Comparison of ENCODE assay signal across 23 cellular contexts in the genomic region with DNA sequence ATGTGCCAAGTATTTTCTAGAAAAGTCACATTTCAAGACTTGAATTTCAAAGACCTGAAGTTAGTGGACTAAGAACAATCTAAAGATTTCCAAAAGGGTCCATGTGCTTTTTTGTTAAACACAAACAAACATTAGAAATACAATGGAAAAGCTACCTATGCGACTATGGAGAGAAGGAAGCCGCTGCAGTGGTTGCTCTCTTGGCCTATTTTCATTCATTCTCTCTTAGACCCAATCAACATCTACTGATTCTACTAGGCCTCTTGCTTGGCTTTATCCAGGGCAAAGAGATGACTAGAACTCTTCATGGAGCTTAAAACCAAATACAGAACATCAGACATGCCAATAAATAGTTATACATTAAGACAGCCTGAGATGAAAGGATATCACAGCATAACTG. TPM values are rescaled to one million over a fixed set of nuclear protein-coding genes. Genes with fewer than 3 reads are reported as not detected.
DNase-seq lines count a peak whose midpoint lies in the region; ATAC-seq, FAIRE-seq and TF ChIP-seq lines count a peak whose summit lies in the region.
"Had no signal": no experiment of that assay in that cellular context is flagged by ENCODE, and none has a peak within 500 bp of the region (broad histone marks: within the 10 kb centered on the region; RNA-seq: fewer than 3 reads in every experiment).

No MANE protein-coding gene starts in this region.

- peaks cover 57% of the 10 kb centered on the region for H3K4me1 Mint-ChIP-seq in dendritic cell treated with granulocyte-macrophage colony-stimulating factor and Interleukin-4, amounts not matched to agents 40 ng/mL and 50 ng/mL, for 4 days (ENCODE audit: low read depth)

- H3K27ac ChIP-seq in A549 (peak overlapping the region; percentile 29 to 95), HUES64 (ENCODE audit: low read depth, low read length) (peak overlapping the region; percentile 63; the same call in 1 of the 2 replicates), iPS-20b (ENCODE audit: low read length) (no peak overlapping the region), adrenal gland (no peak overlapping the region)

- H3K9me3 Mint-ChIP-seq in dendritic cell treated with granulocyte-macrophage colony-stimulating factor and Interleukin-4, amounts not matched to agents 40 ng/mL and 50 ng/mL, for 4 days = peaks cover 8% of the 10 kb centered on the region
- H3K9me3 Mint-ChIP-seq: CD4-positive, CD25-positive, alpha-beta regulatory T cell had no signal

- H3K4me2 ChIP-seq in A549 = no peak overlapping the region

- FAIRE-seq in A549 (lab: Jason Lieb, UNC) = no peak
- FAIRE-seq: HepG2 had no signal

- intact Hi-C loops in dendritic cell treated with granulocyte-macrophage colony-stimulating factor and Interleukin-4, amounts not matched to agents 40 ng/mL and 50 ng/mL, for 4 days (cut with micrococcal nuclease) = loop anchor here (10.0 kb wide), 1 partner anchor 1697 kb away; a partner anchor contains a TSS
- intact Hi-C loops in adrenal gland (cut with DNase I) = no loop called here

- H3K36me3 Mint-ChIP-seq in dendritic cell treated with granulocyte-macrophage colony-stimulating factor and Interleukin-4, amounts not matched to agents 40 ng/mL and 50 ng/mL, for 4 days (ENCODE audit: low read depth) = peaks cover 22% of the 10 kb centered on the region
- H3K36me3 Mint-ChIP-seq: CD4-positive, CD25-positive, alpha-beta regulatory T cell had no signal

- no peak for ATAC-seq in A549
- ATAC-seq: HepG2, SK-N-SH treated with all-trans-retinoic acid at 6 μM for 48 hours had no signal

- TF ChIP-seq POLR2A in A549 (IDR thresholded peaks at IDR 0.05; ENCODE audit: low read length) (no peak), adrenal gland (IDR thresholded peaks at IDR 0.05) (no peak)

- peak overlapping the region; percentile 72 for H3K27ac Mint-ChIP-seq in dendritic cell treated with granulocyte-macrophage colony-stimulating factor and Interleukin-4, amounts not matched to agents 40 ng/mL and 50 ng/mL, for 4 days
- H3K27ac Mint-ChIP-seq: B cell had no signal

- TF ChIP-seq CTCF in A549 (IDR thresholded peaks at IDR 0.05) = no peak
- TF ChIP-seq CTCF in adrenal gland (IDR thresholded peaks at IDR 0.05) = no peak

- TF ChIP-seq EP300 in A549 (IDR thresholded peaks at IDR 0.05) = no peak

- 91% methylated on average over 2 of the region's 2 CpGs for WGBS in A549 (ENCODE audit: missing lambda C conversion rate)
- 45% methylated on average over 2 of the region's 2 CpGs for WGBS in HUES64
- WGBS in adrenal gland, 4 donors = 89 to 92% (median 90%) methylated on average over 2 of the region's 2 CpGs

- H3K4me3 ChIP-seq in A549 = no peak overlapping the region
- no peak overlapping the region for H3K4me3 ChIP-seq in HUES64 (ENCODE audit: low read length)
- 0 out of 2 replicates have a peak overlapping the region, but pooled peaks have one; percentile 24 for H3K4me3 ChIP-seq in iPS-20b (ENCODE audit: low read length)
- H3K4me3 ChIP-seq in adrenal gland = no peak overlapping the region

- peaks cover 74% of the 10 kb centered on the region for H3K4me1 ChIP-seq in A549
- peaks cover 66% of the 10 kb centered on the region for H3K4me1 ChIP-seq in HUES64 (ENCODE audit: insufficient read depth, low read length)
- peaks cover 67% of the 10 kb centered on the region for H3K4me1 ChIP-seq in iPS-20b (ENCODE audit: insufficient read depth, low read length)
- peaks cover 37 to 50% of the 10 kb centered on the region in 2 donors for H3K4me1 ChIP-seq in adrenal gland (replicated peaks in 1 of 2)

- POLR2A ChIA-PET in A549 (lab: Yijun Ruan, JAX) = interaction anchor here (1.0 kb wide), 1 partner anchor 82 kb away, joined by 3 read pairs; no protein-coding TSS in a partner anchor

- no peaks in the 10 kb centered on the region for H3K27me3 Mint-ChIP-seq in dendritic cell treated with granulocyte-macrophage colony-stimulating factor and Interleukin-4, amounts not matched to agents 40 ng/mL and 50 ng/mL, for 4 days
- H3K27me3 Mint-ChIP-seq: B cell had no signal

- H3K36me3 ChIP-seq in HUES64 (ENCODE audit: insufficient read depth, low read length) (0 out of 2 replicates have a peak, but pooled peaks cover 3% of the 10 kb centered on the region), iPS-20b (ENCODE audit: insufficient read depth, low read depth, low read length) (peaks cover 35% of the 10 kb centered on the region), adrenal gland (replicated peaks in 1 of 2) (no peaks in the 10 kb centered on the region)

- DNase-seq in A549 (ENCODE audit: low read depth in 1 of 2, low spot score in 1 of 2) (no peak), KG1 (lab: John Stamatoyannopoulos, UW) (no peak), NCI-H2227 treated with DMSO at 0.1 percent for 48 hours (lab: John Stamatoyannopoulos, UW) (no peak), adrenal gland (no peak)
- no peak for DNase-seq in activated CD4-positive, CD25-positive, alpha-beta regulatory T cell treated with anti-CD3 and anti-CD28 coated beads, Interleukin-2, amount 50 U/mL, for 72 hours
- DNase-seq: 8988T; CD4-positive, CD25-positive, alpha-beta regulatory T cell; COR-L47; GDM1; NCI-H1417 treated with DMSO at 0.1 percent for 48 hours; NCI-H187 treated with DMSO at 0.1 percent for 48 hours; NCI-H2171; NCI-H446; NCI-H526 treated with DMSO at 0.1 percent for 48 hours; NK-92 treated with Interleukin-12 subunit alpha and Interleukin-12 subunit beta, amount 100 ng/mL, for 24 hours; RPMI8226; SIG-M5 had no signal

- H3K9me3 ChIP-seq in A549 (no peaks in the 10 kb centered on the region), HUES64 (ENCODE audit: insufficient read depth, low read depth, low read length) (no peaks in the 10 kb centered on the region), iPS-20b (ENCODE audit: insufficient read depth, low read depth, low read length) (no peaks in the 10 kb centered on the region), adrenal gland (replicated peaks in 1 of 3) (no peaks in the 10 kb centered on the region)

- no peak overlapping the region for H3K4me3 Mint-ChIP-seq in dendritic cell treated with granulocyte-macrophage colony-stimulating factor and Interleukin-4, amounts not matched to agents 40 ng/mL and 50 ng/mL, for 4 days
- H3K4me3 Mint-ChIP-seq: B cell; CD4-positive, CD25-positive, alpha-beta regulatory T cell had no signal

- H3K27me3 ChIP-seq in HUES64 (ENCODE audit: insufficient read depth, low read length) = no peaks in the 10 kb centered on the region
- no peaks in the 10 kb centered on the region for H3K27me3 ChIP-seq in iPS-20b (ENCODE audit: insufficient read depth, low read length)
- H3K27me3 ChIP-seq in adrenal gland = no peaks in the 10 kb centered on the region

- no peak overlapping the region for H3K9ac ChIP-seq in HUES64 (ENCODE audit: low read depth, low read length)
- H3K9ac ChIP-seq in iPS-20b (ENCODE audit: low read depth, low read length) = peak overlapping the region; percentile 12; the same call in 1 of the 2 replicates

- TF ChIP-seq RAD21 in A549 (conservative IDR thresholded peaks at IDR 0.05 in 1 of 2, IDR thresholded peaks at IDR 0.05 in 1 of 2) = no peak

- CTCF ChIA-PET in A549 (lab: Yijun Ruan, JAX) = interaction anchor here (1.0 to 5.4 kb wide), 3 partner anchors 9 to 91 kb away, joined by 3 to 54 read pairs (median 3); a partner anchor contains a TSS

TF ChIP-seq in A549, 52 proteins besides CTCF, POLR2A, EP300 and RAD21:
- TF ChIP-seq NR3C1 (IDR thresholded peaks at IDR 0.05) (no peak), MAZ (IDR thresholded peaks at IDR 0.05; ENCODE audit: borderline replicate concordance, low read depth, low read length) (no peak)
- TF ChIP-seq, protein P1, sequence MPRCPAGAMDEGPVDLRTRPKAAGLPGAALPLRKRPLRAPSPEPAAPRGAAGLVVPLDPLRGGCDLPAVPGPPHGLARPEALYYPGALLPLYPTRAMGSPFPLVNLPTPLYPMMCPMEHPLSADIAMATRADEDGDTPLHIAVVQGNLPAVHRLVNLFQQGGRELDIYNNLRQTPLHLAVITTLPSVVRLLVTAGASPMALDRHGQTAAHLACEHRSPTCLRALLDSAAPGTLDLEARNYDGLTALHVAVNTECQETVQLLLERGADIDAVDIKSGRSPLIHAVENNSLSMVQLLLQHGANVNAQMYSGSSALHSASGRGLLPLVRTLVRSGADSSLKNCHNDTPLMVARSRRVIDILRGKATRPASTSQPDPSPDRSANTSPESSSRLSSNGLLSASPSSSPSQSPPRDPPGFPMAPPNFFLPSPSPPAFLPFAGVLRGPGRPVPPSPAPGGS (IDR thresholded peaks at IDR 0.05) = no peak

RNA-seq across cellular contexts. Expression of a gene that starts 9.9 kb away (rescaled TPM):
- 42.0 and 48.0 TPM in 2 replicates for polyA plus RNA-seq in A549 (2011; rRNA removed)
- polyA plus RNA-seq in A549 (2012; cell fraction: cytosol; rRNA removed) = 6.0 and 6.7 TPM in 2 replicates
- 10.5 and 17.1 TPM in 2 replicates for polyA plus RNA-seq in A549 (2012; cell fraction: nucleus; rRNA removed)
- 15.5 to 17.6 TPM (median 16.5 TPM) in 3 replicates for polyA plus RNA-seq in A549 (2017; fragmentation: RNase III; extraction: RNeasy Plus Mini Kit Qiagen cat#74134 plus additional on column Dnase treatment)
- 54.8 and 54.9 TPM in 2 replicates for polyA minus RNA-seq in A549 (2011; rRNA and poly(A)+ RNA removed)
- polyA plus RNA-seq in HUES64 (2013, experiment 1 of 2) = 10.0 TPM
- 10.8 TPM for polyA plus RNA-seq in HUES64 (2013, experiment 2 of 2)
- total RNA-seq in adrenal gland = 10 to 100 TPM; 13.5 to 33.9 (median 23.2) TPM
- polyA plus RNA-seq in adrenal gland = 1 to 10 TPM; 2.3 to 5.7 (median 2.7) TPM

RNA-seq across cellular contexts. Expression of a gene that starts 10.2 kb away (rescaled TPM):
- polyA plus RNA-seq in A549 (2011; rRNA removed) = 256 and 259 TPM in 2 replicates
- polyA plus RNA-seq in A549 (2012; cell fraction: cytosol; rRNA removed) = 45.9 and 52.6 TPM in 2 replicates
- polyA plus RNA-seq in A549 (2012; cell fraction: nucleus; rRNA removed) = 20.8 and 28.1 TPM in 2 replicates
- polyA plus RNA-seq in A549 (2017; fragmentation: RNase III; extraction: RNeasy Plus Mini Kit Qiagen cat#74134 plus additional on column Dnase treatment) = 87.1 to 92.3 TPM (median 89.6 TPM) in 3 replicates
- polyA minus RNA-seq in A549 (2011; rRNA and poly(A)+ RNA removed) = 184 and 235 TPM in 2 replicates
- polyA plus RNA-seq in HUES64 (2013, experiment 1 of 2) = 43.0 TPM
- polyA plus RNA-seq in HUES64 (2013, experiment 2 of 2) = 43.9 TPM
- 100 to 1,000 TPM in 2 of 8 donors, 10 to 100 TPM in 6; 50.9 to 150 (median 88.3) TPM for total RNA-seq in adrenal gland
- 100 to 1,000 TPM in 1 of 3 donors, 10 to 100 TPM in 2; 34.8 to 152 (median 39.0) TPM for polyA plus RNA-seq in adrenal gland

Comparison
In these comparisons a context has a peak if more than half of its experiments do, and no peak if none do; other contexts are left out.
1. H3K27ac ChIP-seq: peak in A549 (2 of 2) and HUES64 (single experiment); none in iPS-20b (single experiment) and adrenal gland (0 of 5).